Comparison of ENCODE assay signal across 10 cellular contexts in the genomic region with DNA sequence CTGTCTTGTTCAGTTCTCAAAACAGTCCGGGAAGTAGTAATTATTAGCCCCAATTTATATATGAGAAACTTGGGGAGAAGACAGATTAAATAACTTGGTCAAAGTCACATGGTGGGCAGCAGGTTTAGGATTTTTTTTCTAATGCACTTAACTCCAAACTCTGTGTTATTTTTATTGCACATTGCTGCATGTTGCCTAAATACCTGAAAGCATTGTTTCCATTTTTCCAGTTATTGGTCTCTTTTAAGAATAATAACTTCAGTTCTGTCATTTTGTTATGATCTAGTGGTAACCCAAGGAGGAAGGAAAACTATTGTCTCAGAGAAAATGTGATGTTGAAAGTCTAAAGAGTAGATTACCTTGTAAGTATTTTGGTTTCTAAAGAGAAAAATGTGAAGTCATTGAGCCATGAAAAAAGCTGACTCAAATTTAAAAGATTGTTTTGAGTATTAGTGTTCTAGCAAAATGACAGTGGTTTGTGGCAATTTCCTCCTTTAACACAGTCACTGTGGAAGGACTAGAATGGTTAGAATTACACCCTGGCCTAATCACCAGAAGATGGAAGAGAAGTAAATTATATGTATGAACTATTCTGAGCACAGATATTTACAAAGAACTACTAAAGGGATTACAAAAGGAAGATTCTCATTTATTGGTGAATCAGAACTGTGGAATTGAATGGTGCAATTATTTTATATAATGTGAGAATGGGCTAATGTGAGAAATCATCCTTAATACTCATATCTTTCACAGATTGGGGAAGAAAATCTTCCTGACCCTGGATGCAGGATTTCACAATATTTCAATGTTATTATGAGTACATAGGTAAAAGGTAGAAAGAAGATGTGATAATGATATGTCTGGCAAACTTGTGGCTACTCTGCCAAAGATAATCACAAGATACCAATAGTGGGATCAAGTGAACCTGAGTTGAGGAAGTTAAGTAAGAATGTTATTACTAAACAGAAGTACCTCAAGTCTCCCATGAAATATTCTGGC. TPM values are rescaled to one million over a fixed set of nuclear protein-coding genes. Genes with fewer than 3 reads are reported as not detected.
A peak's percentile ranks its signal among the peaks of the same experiment; 100 is the strongest.
DNase-seq lines count a peak whose midpoint lies in the region; ATAC-seq, FAIRE-seq and TF ChIP-seq lines count a peak whose summit lies in the region.
"Had no signal": no experiment of that assay in that cellular context is flagged by ENCODE, and none has a peak within 500 bp of the region (broad histone marks: within the 10 kb centered on the region; RNA-seq: fewer than 3 reads in every experiment).

No MANE protein-coding gene starts in this region.

- H3K9me2 ChIP-seq in hepatocyte (replicated peaks; ENCODE audit: insufficient read depth): no peaks in the 10 kb centered on the region

- FAIRE-seq in bronchial epithelial cell (lab: Jason Lieb, UNC): no peak
- FAIRE-seq: colon had no signal

- H3K4me3 ChIP-seq in bronchial epithelial cell (ENCODE audit: low read depth, low read length): no peak overlapping the region
- H3K4me3 ChIP-seq in hepatocyte: no peak overlapping the region

- TF ChIP-seq CTCF in bronchial epithelial cell (IDR thresholded peaks at IDR 0.05; ENCODE audit: insufficient read depth, low read length, severe bottlenecking) (no peak), hepatocyte (IDR thresholded peaks at IDR 0.05; ENCODE audit: poor library complexity) (no peak)

- no peak overlapping the region for H3K4me2 ChIP-seq in hepatocyte

- H3K36me3 ChIP-seq in bronchial epithelial cell (ENCODE audit: control insufficient read depth, insufficient read depth, low read length) (no peaks in the 10 kb centered on the region), hepatocyte (replicated peaks; ENCODE audit: insufficient read depth, low read depth) (no peaks in the 10 kb centered on the region)

- no peak overlapping the region for H3K27ac ChIP-seq in hepatocyte

- no peaks in the 10 kb centered on the region for H3K27me3 ChIP-seq in bronchial epithelial cell (ENCODE audit: control insufficient read depth, insufficient read depth, low read length)
- no peaks in the 10 kb centered on the region for H3K27me3 ChIP-seq in hepatocyte

- ATAC-seq in GM21390 (IDR thresholded peaks at IDR 0.05; ENCODE audit: unreplicated experiment) (peak; percentile 92), HG03457 (IDR thresholded peaks at IDR 0.05; ENCODE audit: unreplicated experiment) (peak; percentile 86)

- no peaks in the 10 kb centered on the region for H3K9me3 ChIP-seq in hepatocyte (ENCODE audit: low read depth)

- no peaks in the 10 kb centered on the region for H4K20me1 ChIP-seq in hepatocyte (ENCODE audit: insufficient read depth, poor library complexity, severe bottlenecking)

- DNase-seq in GDM1 (lab: John Stamatoyannopoulos, UW) (peak; percentile 5), bronchial epithelial cell (ENCODE audit: low read depth) (peak; percentile 50), iPS-NIHi7 (ENCODE audit: extremely low spot score) (no peak), hepatocyte (ENCODE audit: low spot score) (no peak), islet precursor cell (no peak), NCI-H146 treated with DMSO at 0.1 percent for 48 hours (lab: John Stamatoyannopoulos, UW; ENCODE audit: unreplicated experiment) (no peak)
- DNase-seq: DMS 273 treated with DMSO at 0.1 percent for 48 hours had no signal

- WGBS in hepatocyte (ENCODE audit: low lambda C conversion rate, missing lambda C conversion rate): 91% methylated on average over 1 of the region's 1 CpG

- H2AFZ ChIP-seq in hepatocyte: no peak overlapping the region

- no peaks in the 10 kb centered on the region for H3K79me2 ChIP-seq in hepatocyte

- no peaks in the 10 kb centered on the region for H3K4me1 ChIP-seq in hepatocyte (ENCODE audit: insufficient read depth)

RNA-seq across cellular contexts. Expression of a gene that starts 21.7 kb away (rescaled TPM):
- total RNA-seq in bronchial epithelial cell (1.8 and 2.9 TPM in 2 replicates), hepatocyte (32.5 and 43.9 TPM in 2 replicates)
- polyA plus RNA-seq in hepatocyte: 21.6 and 35.0 TPM in 2 replicates

Comparison
In these comparisons a context has a peak if more than half of its experiments do, and no peak if none do; other contexts are left out.
1. DNase-seq: peak in GDM1 (single experiment) and bronchial epithelial cell (single experiment); none in iPS-NIHi7 (single experiment), hepatocyte (single experiment), islet precursor cell (single experiment) and NCI-H146 treated with DMSO at 0.1 percent for 48 hours (single experiment).